18 cellular contexts compared by ENCODE assay signal in the genomic region with DNA sequence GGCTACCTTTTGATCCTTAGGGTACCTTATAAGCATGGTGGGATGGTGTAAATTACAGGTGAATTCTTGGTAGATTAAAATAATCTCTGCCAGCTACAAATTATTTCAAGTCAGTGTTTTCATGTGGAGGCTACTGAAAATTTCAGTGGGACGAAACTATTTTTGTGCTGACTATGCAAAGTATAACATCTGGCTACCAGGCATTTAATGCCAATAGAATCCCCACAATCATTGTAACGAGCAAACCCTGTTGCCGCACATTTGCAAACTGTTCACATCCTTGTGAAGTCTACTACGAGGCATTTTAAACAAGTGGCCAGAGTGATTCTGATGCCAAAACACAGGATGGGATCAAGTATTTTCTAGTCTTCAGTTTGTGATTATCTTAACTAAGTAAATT. TPM values are rescaled to one million over a fixed set of nuclear protein-coding genes. Genes with fewer than 3 reads are reported as not detected.
A peak's percentile ranks its signal among the peaks of the same experiment; 100 is the strongest.
DNase-seq lines count a peak whose midpoint lies in the region; ATAC-seq and TF ChIP-seq lines count a peak whose summit lies in the region.
"Had no signal": no experiment of that assay in that cellular context is flagged by ENCODE, and none has a peak within 500 bp of the region (broad histone marks: within the 10 kb centered on the region; RNA-seq: fewer than 3 reads in every experiment).

No MANE protein-coding gene starts in this region.

- no peak for DNase-seq in activated CD8-positive, alpha-beta T cell treated with anti-CD3 and anti-CD28 coated beads for 36 hours
- DNase-seq in activated CD8-positive, alpha-beta T cell treated with anti-CD3 and anti-CD28 coated beads, Interleukin-2, amount 10 ng/mL, durations not matched to agents 7 days and 5 days: no peak
- DNase-seq in MM.1S: peak; percentile 82
- DNase-seq in SK-N-MC (ENCODE audit: low read depth, low spot score): no peak
- DNase-seq in mesothelial cell of epicardium (ENCODE audit: low spot score in 2 of 2, unreplicated experiment in 2 of 2): no peak
- no peak for DNase-seq in H7
- DNase-seq: Calu3; CD8-positive, alpha-beta T cell; DMS79 treated with DMSO at 0.1 percent for 48 hours; GF-D8; GM23248; KBM-7 had no signal

- CTCF ChIA-PET in activated CD8-positive, alpha-beta T cell treated with anti-CD3 and anti-CD28 coated beads for 36 hours (lab: Charles Lee): interaction anchor here (1.1 to 1.3 kb wide), 2 partner anchors 53 to 56 kb away, joined by 3 to 4 read pairs; no protein-coding TSS in a partner anchor
- CTCF ChIA-PET in activated CD8-positive, alpha-beta T cell treated with anti-CD3 and anti-CD28 coated beads, Interleukin-2, amount 10 ng/mL, durations not matched to agents 7 days and 5 days (lab: Charles Lee): interaction anchor here (1.7 kb wide), 1 partner anchor 53 kb away, joined by 6 read pairs; no protein-coding TSS in a partner anchor

- POLR2A ChIA-PET in activated CD8-positive, alpha-beta T cell treated with anti-CD3 and anti-CD28 coated beads for 36 hours (lab: Charles Lee): no interaction called here
- POLR2A ChIA-PET in activated CD8-positive, alpha-beta T cell treated with anti-CD3 and anti-CD28 coated beads, Interleukin-2, amount 10 ng/mL, durations not matched to agents 7 days and 5 days (lab: Charles Lee): no interaction called here

- H3K4me1 ChIP-seq in MM.1S (ENCODE audit: low read length): peaks cover 46% of the 10 kb centered on the region
- H3K4me1 ChIP-seq: BLaER1 treated with 17β-estradiol and CSF1 and Interleukin-3, amounts not matched to agents 10 nM and 100 nM had no signal

- H3K27me3 ChIP-seq in MM.1S (replicated peaks; ENCODE audit: insufficient read depth, low read length) (no peaks in the 10 kb centered on the region), H7 (ENCODE audit: control insufficient read depth, insufficient read depth, low read length) (no peaks in the 10 kb centered on the region)
- H3K27me3 ChIP-seq: BLaER1 treated with 17β-estradiol and CSF1 and Interleukin-3, amounts not matched to agents 10 nM and 100 nM had no signal

- no peaks in the 10 kb centered on the region for H3K27me3 Mint-ChIP-seq in activated CD8-positive, alpha-beta T cell treated with anti-CD3 and anti-CD28 coated beads for 36 hours
- no peaks in the 10 kb centered on the region for H3K27me3 Mint-ChIP-seq in activated CD8-positive, alpha-beta T cell treated with anti-CD3 and anti-CD28 coated beads, Interleukin-2, amount 10 ng/mL, durations not matched to agents 7 days and 5 days (ENCODE audit: low read depth)
- no peaks in the 10 kb centered on the region for H3K27me3 Mint-ChIP-seq in mesothelial cell of epicardium (ENCODE audit: low read depth)
- H3K27me3 Mint-ChIP-seq: B cell had no signal

- intact Hi-C loops in activated CD8-positive, alpha-beta T cell treated with anti-CD3 and anti-CD28 coated beads for 36 hours (cut with micrococcal nuclease): no loop called here

- H3K4me2 ChIP-seq in MM.1S (ENCODE audit: low read depth, low read length): peak overlapping the region; percentile 86
- H3K4me2 ChIP-seq: BLaER1 treated with 17β-estradiol and CSF1 and Interleukin-3, amounts not matched to agents 10 nM and 100 nM had no signal

- H3K4me3 Mint-ChIP-seq in activated CD8-positive, alpha-beta T cell treated with anti-CD3 and anti-CD28 coated beads for 36 hours: no peak overlapping the region
- no peak overlapping the region for H3K4me3 Mint-ChIP-seq in activated CD8-positive, alpha-beta T cell treated with anti-CD3 and anti-CD28 coated beads, Interleukin-2, amount 10 ng/mL, durations not matched to agents 7 days and 5 days
- H3K4me3 Mint-ChIP-seq in mesothelial cell of epicardium: no peak overlapping the region
- H3K4me3 Mint-ChIP-seq: B cell; CD8-positive, alpha-beta T cell had no signal

- H3K36me3 ChIP-seq in MM.1S (replicated peaks; ENCODE audit: insufficient read depth, low read length) (no peaks in the 10 kb centered on the region; the same call in 1 of the 2 replicates), SK-N-MC (ENCODE audit: insufficient read depth, low read length) (peaks cover 69% of the 10 kb centered on the region), H7 (replicated peaks; ENCODE audit: control insufficient read depth, insufficient read depth, low read length) (no peaks in the 10 kb centered on the region)

- H3K27ac ChIP-seq in MM.1S (ENCODE audit: low read length): peak overlapping the region; percentile 87
- H3K27ac ChIP-seq in SK-N-MC: peak overlapping the region; percentile 60; the same call in 1 of the 2 replicates
- H3K27ac ChIP-seq: 22Rv1; BLaER1 treated with 17β-estradiol and CSF1 and Interleukin-3, amounts not matched to agents 10 nM and 100 nM; GM23248 had no signal

- H3K79me2 ChIP-seq in MM.1S (ENCODE audit: low read length): peaks cover 59% of the 10 kb centered on the region

- peak overlapping the region; percentile 1 for H3K27ac Mint-ChIP-seq in activated CD8-positive, alpha-beta T cell treated with anti-CD3 and anti-CD28 coated beads for 36 hours
- no peak overlapping the region for H3K27ac Mint-ChIP-seq in activated CD8-positive, alpha-beta T cell treated with anti-CD3 and anti-CD28 coated beads, Interleukin-2, amount 10 ng/mL, durations not matched to agents 7 days and 5 days
- no peak overlapping the region for H3K27ac Mint-ChIP-seq in mesothelial cell of epicardium
- H3K27ac Mint-ChIP-seq: B cell; CD8-positive, alpha-beta T cell had no signal

- H3K9me2 ChIP-seq in MM.1S (replicated peaks; ENCODE audit: insufficient read depth, low read length): no peaks in the 10 kb centered on the region

- H3K4me3 ChIP-seq in MM.1S (ENCODE audit: low read length): peak overlapping the region; percentile 43
- H3K4me3 ChIP-seq in SK-N-MC: no peak overlapping the region
- no peak overlapping the region for H3K4me3 ChIP-seq in H7 (ENCODE audit: insufficient read depth, low read depth, low read length)
- H3K4me3 ChIP-seq: BLaER1 treated with 17β-estradiol and CSF1 and Interleukin-3, amounts not matched to agents 10 nM and 100 nM; GM12878; GM23248 had no signal

- H3K9me3 ChIP-seq in MM.1S (replicated peaks; ENCODE audit: insufficient read depth, low read length) (no peaks in the 10 kb centered on the region), SK-N-MC (ENCODE audit: low read depth, low read length) (no peaks in the 10 kb centered on the region)
- H3K9me3 ChIP-seq: BLaER1 treated with 17β-estradiol and CSF1 and Interleukin-3, amounts not matched to agents 10 nM and 100 nM had no signal

- no peaks in the 10 kb centered on the region for H4K20me1 ChIP-seq in MM.1S (ENCODE audit: insufficient read depth, low read length)

- H3K9ac ChIP-seq in MM.1S (ENCODE audit: low read length): peak overlapping the region; percentile 39
- H3K9ac ChIP-seq in SK-N-MC (ENCODE audit: insufficient read length): no peak overlapping the region
- H3K9ac ChIP-seq: BLaER1 treated with 17β-estradiol and CSF1 and Interleukin-3, amounts not matched to agents 10 nM and 100 nM; GM23248 had no signal

- H3K4me1 Mint-ChIP-seq in activated CD8-positive, alpha-beta T cell treated with anti-CD3 and anti-CD28 coated beads for 36 hours (ENCODE audit: low read depth): peaks cover 14% of the 10 kb centered on the region
- H3K4me1 Mint-ChIP-seq in activated CD8-positive, alpha-beta T cell treated with anti-CD3 and anti-CD28 coated beads, Interleukin-2, amount 10 ng/mL, durations not matched to agents 7 days and 5 days (ENCODE audit: low read depth): no peaks in the 10 kb centered on the region
- H3K4me1 Mint-ChIP-seq in mesothelial cell of epicardium: no peaks in the 10 kb centered on the region

- ATAC-seq in activated CD8-positive, alpha-beta T cell treated with anti-CD3 and anti-CD28 coated beads for 36 hours: no peak
- ATAC-seq in activated CD8-positive, alpha-beta T cell treated with anti-CD3 and anti-CD28 coated beads, Interleukin-2, amount 10 ng/mL, durations not matched to agents 7 days and 5 days: no peak
- ATAC-seq in GM21526 (IDR thresholded peaks at IDR 0.05; ENCODE audit: low FRiP score, unreplicated experiment): no peak
- ATAC-seq: CD8-positive, alpha-beta T cell; GM12878; HCT116 had no signal

- H3F3A ChIP-seq in MM.1S (ENCODE audit: insufficient read depth, low read length): peaks cover 32% of the 10 kb centered on the region

- no peak for TF ChIP-seq CTCF in activated CD8-positive, alpha-beta T cell treated with anti-CD3 and anti-CD28 coated beads for 36 hours (IDR thresholded peaks at IDR 0.05)
- TF ChIP-seq CTCF in MM.1S (IDR thresholded peaks at IDR 0.05; ENCODE audit: low read length) (no peak), mesothelial cell of epicardium (IDR thresholded peaks at IDR 0.05; ENCODE audit: unreplicated experiment) (no peak)

- H3K9me3 Mint-ChIP-seq in activated CD8-positive, alpha-beta T cell treated with anti-CD3 and anti-CD28 coated beads for 36 hours: no peaks in the 10 kb centered on the region
- H3K9me3 Mint-ChIP-seq in activated CD8-positive, alpha-beta T cell treated with anti-CD3 and anti-CD28 coated beads, Interleukin-2, amount 10 ng/mL, durations not matched to agents 7 days and 5 days (ENCODE audit: insufficient read depth): no peaks in the 10 kb centered on the region
- no peaks in the 10 kb centered on the region for H3K9me3 Mint-ChIP-seq in mesothelial cell of epicardium
- H3K9me3 Mint-ChIP-seq: CD8-positive, alpha-beta T cell had no signal

- H2AFZ ChIP-seq in MM.1S (ENCODE audit: low read length): no peak overlapping the region
- H2AFZ ChIP-seq: GM23248 had no signal

- peaks cover 30% of the 10 kb centered on the region for H3K36me3 Mint-ChIP-seq in activated CD8-positive, alpha-beta T cell treated with anti-CD3 and anti-CD28 coated beads for 36 hours (ENCODE audit: low read depth)
- H3K36me3 Mint-ChIP-seq in activated CD8-positive, alpha-beta T cell treated with anti-CD3 and anti-CD28 coated beads, Interleukin-2, amount 10 ng/mL, durations not matched to agents 7 days and 5 days (ENCODE audit: low read depth): peaks cover 47% of the 10 kb centered on the region
- peaks cover 8% of the 10 kb centered on the region for H3K36me3 Mint-ChIP-seq in mesothelial cell of epicardium

RNA-seq across cellular contexts. Expression of a gene that starts 48.1 kb away (rescaled TPM):
- under 1 TPM; 0.11 to 0.14 TPM for total RNA-seq in activated CD8-positive, alpha-beta T cell treated with anti-CD3 and anti-CD28 coated beads for 36 hours
- total RNA-seq in activated CD8-positive, alpha-beta T cell treated with anti-CD3 and anti-CD28 coated beads, Interleukin-2, amount 10 ng/mL, durations not matched to agents 7 days and 5 days: not detected
- total RNA-seq in mesothelial cell of epicardium: 45.5 to 50.7 TPM (median 48.3 TPM) in 3 replicates
- total RNA-seq in H7 (2014; rRNA removed; shearing (Covaris generic)): 27.2 and 38.5 TPM in 2 replicates
- total RNA-seq: B cell; CD8-positive, alpha-beta T cell had no signal

Comparison
In these comparisons a context has a peak if more than half of its experiments do, and no peak if none do; other contexts are left out.
1. RNA of a gene that starts 48.1 kb away (total RNA-seq): 45.5 to 50.7 TPM in mesothelial cell of epicardium and 27.2 to 38.5 TPM in H7; not detected in activated CD8-positive, alpha-beta T cell treated with anti-CD3 and anti-CD28 coated beads, Interleukin-2, amount 10 ng/mL, durations not matched to agents 7 days and 5 days and 0.11 to 0.14 TPM in activated CD8-positive, alpha-beta T cell treated with anti-CD3 and anti-CD28 coated beads for 36 hours; every median in the first group is over 10 times any median in the second.